Comparison of ENCODE assay signal across 11 cellular contexts in genomic region chr10:23530079-23530478, GRCh38.
DNase-seq lines count a peak whose midpoint lies in the region; ATAC-seq and TF ChIP-seq lines count a peak whose summit lies in the region.
"Had no signal": no experiment of that assay in that cellular context is flagged by ENCODE, and none has a peak within 500 bp of the region (broad histone marks: within the 10 kb centered on the region; RNA-seq: fewer than 3 reads in every experiment).

No MANE protein-coding gene starts in this region.

- H3K27me3 ChIP-seq in left lung, result no peaks in the 10 kb centered on the region

- H3K27ac Mint-ChIP-seq in CD14-positive monocyte (no peak overlapping the region), HFFc6 (no peak overlapping the region), brain (no peak overlapping the region)
- no peak overlapping the region for H3K27ac Mint-ChIP-seq in activated naive CD4-positive, alpha-beta T cell treated with anti-CD3 and anti-CD28 coated beads for 36 hours
- H3K27ac Mint-ChIP-seq: activated CD4-positive, alpha-beta T cell treated with anti-CD3 and anti-CD28 coated beads, Interleukin-2, amount 10 ng/mL, durations not matched to agents 7 days and 5 days; IgD-negative memory B cell had no signal

- no peak for ATAC-seq in left lung

- H3K9me3 Mint-ChIP-seq in CD14-positive monocyte, result no peaks in the 10 kb centered on the region
- H3K9me3 Mint-ChIP-seq in HFFc6, result no peaks in the 10 kb centered on the region
- no peaks in the 10 kb centered on the region for H3K9me3 Mint-ChIP-seq in brain
- no peaks in the 10 kb centered on the region for H3K9me3 Mint-ChIP-seq in activated naive CD4-positive, alpha-beta T cell treated with anti-CD3 and anti-CD28 coated beads for 36 hours
- H3K9me3 Mint-ChIP-seq: activated CD4-positive, alpha-beta T cell treated with anti-CD3 and anti-CD28 coated beads, Interleukin-2, amount 10 ng/mL, durations not matched to agents 7 days and 5 days; IgD-negative memory B cell had no signal

- no peaks in the 10 kb centered on the region for H3K36me3 ChIP-seq in left lung

- intact Hi-C loops in CD14-positive monocyte (cut with micrococcal nuclease) (loop anchor here in 1 of 2 donors (10.0 kb wide), 1 partner anchor 115 kb away; no protein-coding TSS in a partner anchor), left lung (cut with DNase I) (no loop called here)
- intact Hi-C loops in activated naive CD4-positive, alpha-beta T cell treated with anti-CD3 and anti-CD28 coated beads for 36 hours (cut with micrococcal nuclease), result loop anchor here (1.0 to 10.0 kb wide), 4 partner anchors 215 to 987 kb away; no protein-coding TSS in a partner anchor

- no peaks in the 10 kb centered on the region for H3K9me3 ChIP-seq in left lung

- DNase-seq in CD14-positive monocyte (ENCODE audit: low spot score) (no peak), HFFc6 (no peak), left lung (no peak), COR-L47 (lab: John Stamatoyannopoulos, UW) (no peak), islet precursor cell (no peak)
- no peak for DNase-seq in activated CD8-positive, alpha-beta memory T cell treated with anti-CD3 and anti-CD28 coated beads, Interleukin-2, amount 50 U/mL, for 4 hours
- no peak for DNase-seq in activated naive CD4-positive, alpha-beta T cell treated with anti-CD3 and anti-CD28 coated beads for 36 hours
- DNase-seq: activated CD4-positive, alpha-beta T cell treated with anti-CD3 and anti-CD28 coated beads, Interleukin-2, amount 10 ng/mL, durations not matched to agents 7 days and 5 days had no signal

- TF ChIP-seq CTCF in CD14-positive monocyte (IDR thresholded peaks at IDR 0.05) (peak; percentile 73), HFFc6 (IDR thresholded peaks at IDR 0.05) (peak; percentile 77), brain (conservative IDR thresholded peaks at IDR 0.05) (peak; percentile 48 to 66), left lung (IDR thresholded peaks at IDR 0.05) (peak; percentile 16 to 33)

- no peak overlapping the region for H3K4me3 ChIP-seq in left lung
- H3K4me3 ChIP-seq: lung had no signal

- peaks cover 0 to 3% of the 10 kb centered on the region in 2 donors for H3K36me3 Mint-ChIP-seq in CD14-positive monocyte
- no peaks in the 10 kb centered on the region for H3K36me3 Mint-ChIP-seq in HFFc6 (ENCODE audit: low read depth)
- no peaks in the 10 kb centered on the region for H3K36me3 Mint-ChIP-seq in brain
- H3K36me3 Mint-ChIP-seq in activated naive CD4-positive, alpha-beta T cell treated with anti-CD3 and anti-CD28 coated beads for 36 hours (ENCODE audit: low read depth), result peaks cover 2% of the 10 kb centered on the region
- H3K36me3 Mint-ChIP-seq: IgD-negative memory B cell had no signal

- CTCF ChIA-PET in activated naive CD4-positive, alpha-beta T cell treated with anti-CD3 and anti-CD28 coated beads for 36 hours (lab: Charles Lee), result interaction anchor here (0.5 to 10.5 kb wide), 11 partner anchors 9 to 238 kb away, joined by 3 to 106 read pairs (median 4); no protein-coding TSS in a partner anchor

- H3K27me3 Mint-ChIP-seq in CD14-positive monocyte (ENCODE audit: low read depth in 3 of 3), result no peaks in the 10 kb centered on the region
- H3K27me3 Mint-ChIP-seq in HFFc6 (ENCODE audit: insufficient read depth), result peaks cover 1% of the 10 kb centered on the region; the same call in 1 of the 2 replicates
- H3K27me3 Mint-ChIP-seq in brain, result peaks cover 6% of the 10 kb centered on the region
- H3K27me3 Mint-ChIP-seq in activated naive CD4-positive, alpha-beta T cell treated with anti-CD3 and anti-CD28 coated beads for 36 hours (ENCODE audit: low read depth), result no peaks in the 10 kb centered on the region
- H3K27me3 Mint-ChIP-seq: activated CD4-positive, alpha-beta T cell treated with anti-CD3 and anti-CD28 coated beads, Interleukin-2, amount 10 ng/mL, durations not matched to agents 7 days and 5 days; IgD-negative memory B cell had no signal

- no peaks in the 10 kb centered on the region for H3K4me1 ChIP-seq in left lung

- H3K4me1 Mint-ChIP-seq in CD14-positive monocyte, result peaks cover 26% of the 10 kb centered on the region
- no peaks in the 10 kb centered on the region for H3K4me1 Mint-ChIP-seq in HFFc6 (ENCODE audit: low read depth)
- peaks cover 4% of the 10 kb centered on the region for H3K4me1 Mint-ChIP-seq in brain
- H3K4me1 Mint-ChIP-seq in activated naive CD4-positive, alpha-beta T cell treated with anti-CD3 and anti-CD28 coated beads for 36 hours (ENCODE audit: low read depth), result peaks cover 48% of the 10 kb centered on the region

- H3K4me3 Mint-ChIP-seq in CD14-positive monocyte (no peak overlapping the region), HFFc6 (no peak overlapping the region), brain (no peak overlapping the region)
- H3K4me3 Mint-ChIP-seq in activated naive CD4-positive, alpha-beta T cell treated with anti-CD3 and anti-CD28 coated beads for 36 hours, result no peak overlapping the region
- H3K4me3 Mint-ChIP-seq: activated CD4-positive, alpha-beta T cell treated with anti-CD3 and anti-CD28 coated beads, Interleukin-2, amount 10 ng/mL, durations not matched to agents 7 days and 5 days; IgD-negative memory B cell had no signal

- no peak overlapping the region for H3K27ac ChIP-seq in left lung

Comparison
In these comparisons a context has a peak if more than half of its experiments do, and no peak if none do; other contexts are left out.
1. CTCF ChIP-seq: peak in every context shown above with its lines; median percentile 77 in HFFc6; 73 in CD14-positive monocyte; 57 in brain; 24 in left lung.